Comparison of ENCODE assay signal across 21 cellular contexts in the genomic region with DNA sequence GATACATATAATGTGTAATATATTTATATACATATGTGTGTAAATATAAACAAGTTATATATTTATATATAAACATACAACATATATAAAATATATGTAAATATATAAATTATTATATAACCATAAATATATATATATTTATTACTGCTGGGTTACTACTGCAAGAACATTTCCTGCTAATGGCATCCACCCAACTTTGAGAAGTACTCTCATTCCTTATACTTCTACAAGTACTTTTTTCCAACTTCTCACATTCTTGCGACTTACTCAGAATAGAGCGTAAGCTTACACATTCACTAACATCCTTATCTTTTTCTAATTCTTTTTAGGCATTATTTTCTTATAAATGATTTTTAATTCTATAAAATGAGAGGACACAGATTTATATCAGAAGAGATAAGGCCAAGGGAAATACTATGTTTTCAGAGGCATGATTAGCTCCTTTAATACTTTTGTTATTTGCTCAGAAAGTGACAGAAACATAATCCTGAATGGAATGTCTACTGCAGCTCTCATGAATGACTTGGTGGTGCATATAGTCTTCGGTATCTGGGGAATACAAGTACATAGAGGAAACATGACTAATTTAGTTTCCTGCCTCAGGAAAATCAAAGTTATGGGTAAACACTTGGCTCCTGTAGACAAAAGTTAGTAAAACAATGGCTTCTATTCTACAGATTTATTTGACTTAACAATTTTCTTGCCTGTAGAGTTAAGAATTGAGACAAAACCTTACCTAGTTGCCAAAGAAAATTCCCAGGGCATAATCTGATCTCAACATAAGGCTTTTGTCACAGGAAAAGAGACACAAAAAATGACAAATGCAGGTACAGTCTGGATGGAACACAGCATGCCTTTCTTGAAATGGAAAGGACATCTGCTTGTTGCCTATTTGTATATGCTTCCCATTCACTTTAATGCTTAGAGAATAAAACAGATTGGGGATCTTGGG.
DNase-seq lines count a peak whose midpoint lies in the region; ATAC-seq lines count a peak whose summit lies in the region.
"Had no signal": no experiment of that assay in that cellular context is flagged by ENCODE, and none has a peak within 500 bp of the region (broad histone marks: within the 10 kb centered on the region; RNA-seq: fewer than 3 reads in every experiment).

No MANE protein-coding gene starts in this region.

- H3K36me3 ChIP-seq in BLaER1 treated with 17β-estradiol and CSF1 and Interleukin-3, amounts not matched to agents 10 nM and 100 nM: no peaks in the 10 kb centered on the region
- no peaks in the 10 kb centered on the region for H3K36me3 ChIP-seq in mesendoderm (ENCODE audit: control insufficient read depth, insufficient read depth, low read length)
- H3K36me3 ChIP-seq: HAP-1, suprapubic skin had no signal

- H3K23ac ChIP-seq in mesendoderm (ENCODE audit: low read length): no peak overlapping the region

- DNase-seq in M059J (ENCODE audit: low read depth): peak; percentile 31
- DNase-seq in dermis blood vessel endothelial cell: peak; percentile 95
- no peak for DNase-seq in mesendoderm
- DNase-seq in NCI-H1105 (lab: John Stamatoyannopoulos, UW): no peak
- no peak for DNase-seq in ecto neural progenitor cell (ENCODE audit: low spot score)
- DNase-seq: activated CD4-positive, alpha-beta T cell treated with anti-CD3 and anti-CD28 coated beads, Interleukin-2, amount 50 U/mL, for 48 hours; activated naive CD4-positive, alpha-beta T cell treated with Interleukin-2 at 50 U/mL for 16 hours; activated T-cell treated with anti-CD3 and anti-CD28 coated beads, Interleukin-2, amount 50 U/mL, for 1 hour; aorta; Karpas-422; NCI-H748 treated with DMSO at 0.1 percent for 48 hours; posterior cingulate gyrus had no signal

- H3K4ac ChIP-seq in mesendoderm (ENCODE audit: low read depth, low read length): no peak overlapping the region

- H3K18ac ChIP-seq in mesendoderm (ENCODE audit: low read length): peak overlapping the region; percentile 18

- H3K79me1 ChIP-seq in mesendoderm (ENCODE audit: low read length): no peaks in the 10 kb centered on the region

- no peak overlapping the region for H4K5ac ChIP-seq in mesendoderm (ENCODE audit: low read length)

- H3K56ac ChIP-seq in mesendoderm (ENCODE audit: low read length): no peak overlapping the region

- H3K4me2 ChIP-seq in BLaER1 treated with 17β-estradiol and CSF1 and Interleukin-3, amounts not matched to agents 10 nM and 100 nM: peak overlapping the region in 7 of 11 experiments; percentile 22 to 40 (median 29); a peak in 11 of 22 replicates
- no peak overlapping the region for H3K4me2 ChIP-seq in mesendoderm (ENCODE audit: low read length)
- H3K4me2 ChIP-seq: smooth muscle cell had no signal

- WGBS in mesendoderm (ENCODE audit: extremely low coverage, insufficient coverage, low lambda C conversion rate): no CpG with 5 or more reads among the region's 3 CpGs

- H3K4me3 ChIP-seq in BLaER1 treated with 17β-estradiol and CSF1 and Interleukin-3, amounts not matched to agents 10 nM and 100 nM: no peak overlapping the region
- H3K4me3 ChIP-seq in mesendoderm (ENCODE audit: low read length): no peak overlapping the region
- H3K4me3 ChIP-seq: coronary artery, HAP-1, smooth muscle cell, suprapubic skin had no signal

- no peak overlapping the region for H3K9ac ChIP-seq in BLaER1 treated with 17β-estradiol and CSF1 and Interleukin-3, amounts not matched to agents 10 nM and 100 nM
- no peak overlapping the region for H3K9ac ChIP-seq in mesendoderm (ENCODE audit: low read length)

- no peak for ATAC-seq in HG03108 (IDR thresholded peaks at IDR 0.05; ENCODE audit: unreplicated experiment)
- no peak for ATAC-seq in HG02798 (IDR thresholded peaks at IDR 0.05; ENCODE audit: poor library complexity, unreplicated experiment)
- ATAC-seq: Panc1 had no signal

- no peaks in the 10 kb centered on the region for H4K20me1 ChIP-seq in BLaER1 treated with 17β-estradiol and CSF1 and Interleukin-3, amounts not matched to agents 10 nM and 100 nM

- H2AK5ac ChIP-seq in mesendoderm (ENCODE audit: low read length): no peak overlapping the region

- no peak overlapping the region for H4K8ac ChIP-seq in mesendoderm (ENCODE audit: low read depth, low read length)

- peaks cover 0 to 11% (median 0%) of the 10 kb centered on the region in 11 experiments; a peak in 4 of 22 replicates for H3K9me3 ChIP-seq in BLaER1 treated with 17β-estradiol and CSF1 and Interleukin-3, amounts not matched to agents 10 nM and 100 nM (replicated peaks in 1 of 11)
- H3K9me3 ChIP-seq: HAP-1, suprapubic skin had no signal

- H2BK120ac ChIP-seq in mesendoderm (ENCODE audit: low read depth, low read length): no peak overlapping the region

- H2BK5ac ChIP-seq in mesendoderm (ENCODE audit: low read length): no peak overlapping the region

- H3K27ac ChIP-seq in BLaER1 treated with 17β-estradiol and CSF1 and Interleukin-3, amounts not matched to agents 10 nM and 100 nM: no peak overlapping the region
- no peak overlapping the region for H3K27ac ChIP-seq in mesendoderm (ENCODE audit: low read depth, low read length)
- H3K27ac ChIP-seq: coronary artery, epithelial cell of prostate, suprapubic skin had no signal

- no peak overlapping the region for H2BK15ac ChIP-seq in mesendoderm (replicated peaks; ENCODE audit: low read depth)

- H3K27me3 ChIP-seq in BLaER1 treated with 17β-estradiol and CSF1 and Interleukin-3, amounts not matched to agents 10 nM and 100 nM: no peaks in the 10 kb centered on the region
- no peaks in the 10 kb centered on the region for H3K27me3 ChIP-seq in mesendoderm (ENCODE audit: insufficient read depth, low read length, poor library complexity)
- H3K27me3 ChIP-seq: suprapubic skin had no signal

- H3K4me1 ChIP-seq in BLaER1 treated with 17β-estradiol and CSF1 and Interleukin-3, amounts not matched to agents 10 nM and 100 nM: peaks cover 0 to 12% (median 7%) of the 10 kb centered on the region in 10 experiments; a peak in 11 of 20 replicates
- H3K4me1 ChIP-seq in mesendoderm (ENCODE audit: control insufficient read depth, low read depth, low read length): no peaks in the 10 kb centered on the region
- H3K4me1 ChIP-seq: HAP-1, suprapubic skin had no signal

- H3K79me2 ChIP-seq in mesendoderm (ENCODE audit: control insufficient read depth, insufficient read depth, low read length): no peaks in the 10 kb centered on the region

Comparison
In these comparisons a context has a peak if more than half of its experiments do, and no peak if none do; other contexts are left out.
1. DNase-seq: peak in M059J (single experiment) and dermis blood vessel endothelial cell (single experiment); none in mesendoderm (single experiment), NCI-H1105 (single experiment) and ecto neural progenitor cell (single experiment).